ENCODE assay signal across 9 cellular contexts in genomic region chr1:208131631-208132286, GRCh38.
A peak's percentile ranks its signal among the peaks of the same experiment; 100 is the strongest.
DNase-seq lines count a peak whose midpoint lies in the region; ATAC-seq and TF ChIP-seq lines count a peak whose summit lies in the region.
"Had no signal": no experiment of that assay in that cellular context is flagged by ENCODE, and none has a peak within 500 bp of the region (broad histone marks: within the 10 kb centered on the region; RNA-seq: fewer than 3 reads in every experiment).

No MANE protein-coding gene starts in this region.

- H3K4me1 ChIP-seq in body of pancreas = peaks cover 45% of the 10 kb centered on the region
- H3K4me1 ChIP-seq in stomach smooth muscle (ENCODE audit: control insufficient read depth, insufficient read depth, low read length) = peaks cover 48% of the 10 kb centered on the region

- ATAC-seq in activated T-cell treated with anti-CD3 and anti-CD28 coated beads, Interleukin-2, amount 50 U/mL, for 72 hours (replicated peaks in 1 of 2) = peak; percentile 15 to 30
- ATAC-seq in HG03066 (IDR thresholded peaks at IDR 0.05; ENCODE audit: low read depth, unreplicated experiment) (peak; percentile 25), body of pancreas (peak; percentile 41), HG03097 (IDR thresholded peaks at IDR 0.05; ENCODE audit: low FRiP score, unreplicated experiment) (no peak)

- H3K27me3 ChIP-seq in body of pancreas (no peaks in the 10 kb centered on the region), stomach smooth muscle (ENCODE audit: control insufficient read depth in 1 of 2, insufficient read depth in 2 of 2, low read length in 2 of 2) (no peaks in the 10 kb centered on the region)

- no peak overlapping the region for H3K4me3 ChIP-seq in body of pancreas
- H3K4me3 ChIP-seq in stomach smooth muscle (ENCODE audit: low read length in 2 of 2) = no peak overlapping the region
- H3K4me3 ChIP-seq: heart right ventricle had no signal

- H3K27ac ChIP-seq in body of pancreas (peak overlapping the region in 2 of 4 donors; percentile 5 to 25), stomach smooth muscle (ENCODE audit: low read length) (peak overlapping the region; percentile 31)

- peak overlapping the region in 1 of 2 donors; percentile 45 for H3K4me3 Mint-ChIP-seq in activated T-cell treated with anti-CD3 and anti-CD28 coated beads, Interleukin-2, amount 50 U/mL, for 72 hours

- peaks cover 19% of the 10 kb centered on the region for H3K27me3 Mint-ChIP-seq in activated T-cell treated with anti-CD3 and anti-CD28 coated beads, Interleukin-2, amount 50 U/mL, for 72 hours (ENCODE audit: low read depth)

- no peaks in the 10 kb centered on the region for H3K9me3 Mint-ChIP-seq in activated T-cell treated with anti-CD3 and anti-CD28 coated beads, Interleukin-2, amount 50 U/mL, for 72 hours

- no peak for TF ChIP-seq CTCF in body of pancreas (IDR thresholded peaks at IDR 0.05)

- no peak for TF ChIP-seq POLR2A in body of pancreas (IDR thresholded peaks at IDR 0.05)

- no peaks in the 10 kb centered on the region for H3K36me3 ChIP-seq in body of pancreas (replicated peaks in 1 of 2; ENCODE audit: insufficient read depth in 1 of 2, low read depth in 2 of 2)
- no peaks in the 10 kb centered on the region for H3K36me3 ChIP-seq in stomach smooth muscle (ENCODE audit: control insufficient read depth in 2 of 2, insufficient read depth in 2 of 2, low read length in 2 of 2)

- no peak for DNase-seq in activated T-cell treated with anti-CD3 and anti-CD28 coated beads, Interleukin-2, amount 50 U/mL, for 72 hours
- no peak for DNase-seq in activated T-cell treated with anti-CD3 and anti-CD28 coated beads, Interleukin-2, amount 50 U/mL, for 1 hour
- peak in 1 of 4 donors; percentile 18 for DNase-seq in body of pancreas
- no peak for DNase-seq in putamen (ENCODE audit: low spot score)
- no peak for DNase-seq in mesenteric fat pad (ENCODE audit: low spot score)

- intact Hi-C loops in body of pancreas (cut with DNase I) = loop anchor here (10.0 kb wide), 1 partner anchor 113 kb away; the partner anchor contains the start of gene PLXNA2

- H3K36me3 Mint-ChIP-seq in activated T-cell treated with anti-CD3 and anti-CD28 coated beads, Interleukin-2, amount 50 U/mL, for 72 hours (ENCODE audit: insufficient read depth in 2 of 2) = no peaks in the 10 kb centered on the region

- no peak overlapping the region for H3K27ac Mint-ChIP-seq in activated T-cell treated with anti-CD3 and anti-CD28 coated beads, Interleukin-2, amount 50 U/mL, for 72 hours

- no peak overlapping the region for H3K9ac ChIP-seq in stomach smooth muscle (ENCODE audit: low read length in 2 of 2)

- H3K9me3 ChIP-seq in body of pancreas (no peaks in the 10 kb centered on the region), stomach smooth muscle (ENCODE audit: control insufficient read depth in 2 of 2, low read length in 2 of 2) (no peaks in the 10 kb centered on the region)
- H3K9me3 ChIP-seq: heart right ventricle had no signal

- WGBS in body of pancreas, 2 donors = 54 to 56% methylated on average over 14 to 15 of the region's 15 CpGs

- peaks cover 8% of the 10 kb centered on the region for H3K4me1 Mint-ChIP-seq in activated T-cell treated with anti-CD3 and anti-CD28 coated beads, Interleukin-2, amount 50 U/mL, for 72 hours (ENCODE audit: low read depth)
